ENCODE assay signal across 1 cellular context in the genomic region with DNA sequence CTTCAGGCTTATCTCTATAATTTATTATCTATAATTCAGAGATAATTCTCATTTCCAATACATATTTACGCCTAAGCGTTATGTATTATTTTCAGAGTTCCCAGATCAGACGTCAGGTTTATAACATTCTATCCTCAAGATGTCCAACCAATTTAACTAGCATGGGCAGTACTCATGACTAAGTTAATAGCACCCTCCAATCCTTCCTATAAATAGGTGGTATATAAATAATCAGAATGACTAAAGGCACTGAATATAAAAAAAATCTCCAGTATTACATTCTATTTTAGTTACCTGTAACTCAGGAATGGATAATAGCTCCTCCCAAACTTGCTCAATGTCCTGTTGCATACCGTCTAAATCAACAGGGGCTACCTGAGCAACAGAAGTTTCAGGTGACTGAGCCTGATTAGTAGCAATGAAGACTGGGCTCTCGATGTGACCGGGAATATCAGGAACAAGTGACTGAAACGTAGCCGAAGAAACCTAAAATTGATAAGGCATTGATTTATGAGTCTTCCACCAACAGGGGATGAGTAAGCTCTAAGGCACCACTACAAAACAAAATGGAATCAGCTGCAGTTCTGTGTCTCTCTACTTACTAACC.
A peak's percentile ranks its signal among the peaks of the same experiment; 100 is the strongest.
TF ChIP-seq lines count a peak whose summit lies in the region.

No MANE protein-coding gene starts in this region.

TF ChIP-seq in HepG2, 621 proteins besides CTCF, POLR2A, EP300 and RAD21:
- TF ChIP-seq GZF1 (CRISPR knock-in tag; IDR thresholded peaks at IDR 0.05) (no peak), NPAS2 (CRISPR knock-in tag; IDR thresholded peaks at IDR 0.05; ENCODE audit: borderline replicate concordance) (no peak), RBM22 (optimal IDR thresholded peaks at IDR 0.05; ENCODE audit: low read length) (peak; percentile 98), EHMT2 (IDR thresholded peaks at IDR 0.05; ENCODE audit: borderline replicate concordance, low read depth, low read length) (no peak), ZFP36L1 (CRISPR knock-in tag; IDR thresholded peaks at IDR 0.05) (no peak), ZNF569 (CRISPR knock-in tag; IDR thresholded peaks at IDR 0.05; ENCODE audit: borderline replicate concordance) (no peak), ZNF777 (CRISPR knock-in tag; IDR thresholded peaks at IDR 0.05) (no peak), BATF2 (CRISPR knock-in tag; IDR thresholded peaks at IDR 0.05) (no peak)
